ENCODE assay signal across 18 cellular contexts in the genomic region with DNA sequence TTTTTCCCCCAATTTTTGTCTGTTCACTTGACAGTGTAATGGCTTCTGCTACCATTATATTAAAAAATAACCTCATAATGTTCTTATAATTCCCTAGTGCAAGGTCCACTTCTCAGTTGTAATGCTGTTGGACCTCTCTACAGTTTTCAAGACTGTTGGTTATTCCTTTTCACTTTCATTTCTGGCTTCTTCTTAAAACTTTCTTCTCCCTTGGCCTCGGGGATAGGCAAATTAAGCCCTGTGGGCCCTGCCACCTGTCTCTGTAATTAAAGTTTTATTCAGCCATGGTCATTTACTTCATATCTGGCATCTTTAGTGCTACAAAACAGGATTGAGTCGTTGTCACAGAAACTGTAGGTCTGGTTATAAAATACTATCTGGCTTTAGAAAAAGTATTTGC.
DNase-seq lines count a peak whose midpoint lies in the region; ATAC-seq and TF ChIP-seq lines count a peak whose summit lies in the region.
"Had no signal": no experiment of that assay in that cellular context is flagged by ENCODE, and none has a peak within 500 bp of the region (broad histone marks: within the 10 kb centered on the region; RNA-seq: fewer than 3 reads in every experiment).

No MANE protein-coding gene starts in this region.

- DNase-seq in Caco-2, result no peak
- DNase-seq in GM19238 (ENCODE audit: insufficient read length, low spot score), result peak; percentile 2
- DNase-seq in hypothalamus (lab: John Stamatoyannopoulos, UW), result no peak
- no peak for DNase-seq in C1 segment of cervical spinal cord (lab: John Stamatoyannopoulos, UW)
- no peak for DNase-seq in inferior parietal cortex (ENCODE audit: extremely low spot score)
- DNase-seq: Calu3, dorsolateral prefrontal cortex, esophagus squamous epithelium, head of caudate nucleus, kidney, mesenchymal stem cell, NCI-H1417 treated with DMSO at 0.1 percent for 48 hours, NCI-H2227 treated with DMSO at 0.1 percent for 48 hours, T-helper 1 cell had no signal

- H3K4me1 Mint-ChIP-seq in Caco-2 (ENCODE audit: low read depth, unreplicated experiment), result peaks cover 35% of the 10 kb centered on the region

- H3K36me3 ChIP-seq in Caco-2 (ENCODE audit: control insufficient read depth, insufficient read depth, low read length), result no peaks in the 10 kb centered on the region
- H3K36me3 ChIP-seq: esophagus squamous epithelium, right atrium auricular region had no signal

- H3K27me3 ChIP-seq in Caco-2 (replicated peaks; ENCODE audit: control insufficient read depth, insufficient read depth, low read length), result no peaks in the 10 kb centered on the region
- H3K27me3 ChIP-seq: dorsolateral prefrontal cortex, esophagus squamous epithelium, right atrium auricular region had no signal

- CTCF ChIA-PET in Caco-2 (lab: Charles Lee), result no interaction called here

- TF ChIP-seq CTCF in Caco-2 (IDR thresholded peaks at IDR 0.05; ENCODE audit: insufficient read depth in 1 of 2, low read depth in 1 of 2, low read length in 1 of 2, severe bottlenecking in 1 of 2, unreplicated experiment in 1 of 2), result no peak

- H3K27ac Mint-ChIP-seq in Caco-2 (ENCODE audit: unreplicated experiment), result peak overlapping the region; percentile 89

- no peak overlapping the region for H3K4me3 Mint-ChIP-seq in Caco-2 (ENCODE audit: unreplicated experiment)

- no peak overlapping the region for H3K4me3 ChIP-seq in Caco-2 (ENCODE audit: low read depth, low read length)
- H3K4me3 ChIP-seq: dorsolateral prefrontal cortex, esophagus squamous epithelium, right atrium auricular region had no signal

- peak; percentile 59 for ATAC-seq in HG02588 (IDR thresholded peaks at IDR 0.05; ENCODE audit: unreplicated experiment)
- ATAC-seq in HG03521 (IDR thresholded peaks at IDR 0.05; ENCODE audit: unreplicated experiment), result peak; percentile 45
- ATAC-seq in GM18505 (IDR thresholded peaks at IDR 0.05; ENCODE audit: unreplicated experiment), result no peak

- no peaks in the 10 kb centered on the region for H3K27me3 Mint-ChIP-seq in Caco-2 (ENCODE audit: insufficient read depth, unreplicated experiment)

- POLR2A ChIA-PET in Caco-2 (lab: Charles Lee), result no interaction called here

- peaks cover 7% of the 10 kb centered on the region for H3K36me3 Mint-ChIP-seq in Caco-2 (ENCODE audit: insufficient read depth, unreplicated experiment)

- no peak for TF ChIP-seq POLR2A in GM18505 (IDR thresholded peaks at IDR 0.05; ENCODE audit: borderline replicate concordance, extremely low read depth, insufficient read depth, insufficient read length)

- intact Hi-C loops in Caco-2 (cut with micrococcal nuclease; ENCODE audit: unreplicated experiment), result no loop called here

- H3K4me1 ChIP-seq in Caco-2, result peaks cover 25% of the 10 kb centered on the region
- H3K4me1 ChIP-seq: esophagus squamous epithelium, right atrium auricular region had no signal

- peaks cover 5% of the 10 kb centered on the region; the same call in 1 of the 2 replicates for H3K9me3 ChIP-seq in Caco-2
- H3K9me3 ChIP-seq: esophagus squamous epithelium, right atrium auricular region had no signal

- H3K9me3 Mint-ChIP-seq in Caco-2 (ENCODE audit: unreplicated experiment), result peaks cover 18% of the 10 kb centered on the region

- no TSS peak for BruUV-seq in Caco-2 (replicated peaks; lab: Mats Ljungman, UMichigan)
